ENCODE assay signal across 9 cellular contexts in genomic region chr2:208820289-208820688, GRCh38.
A peak's percentile ranks its signal among the peaks of the same experiment; 100 is the strongest.
DNase-seq lines count a peak whose midpoint lies in the region; ATAC-seq lines count a peak whose summit lies in the region.
"Had no signal": no experiment of that assay in that cellular context is flagged by ENCODE, and none has a peak within 500 bp of the region (broad histone marks: within the 10 kb centered on the region; RNA-seq: fewer than 3 reads in every experiment).

No MANE protein-coding gene starts in this region.

- H3K9me3 Mint-ChIP-seq in stimulated activated memory B cell treated with anti-CD40 and anti-IgM and Interleukin-4, amounts not matched to agents 10 μg/mL and 1 μg/mL and 100 μg/mL, for 72 hours: no peaks in the 10 kb centered on the region

- H3K36me3 Mint-ChIP-seq in stimulated activated memory B cell treated with anti-CD40 and anti-IgM and Interleukin-4, amounts not matched to agents 10 μg/mL and 1 μg/mL and 100 μg/mL, for 72 hours: no peaks in the 10 kb centered on the region

- DNase-seq in D341Med (ENCODE audit: low spot score): peak; percentile 20
- peak; percentile 36 for DNase-seq in NAMALWA (ENCODE audit: low spot score)
- peak; percentile 20 for DNase-seq in astrocyte of the hippocampus (ENCODE audit: low read depth, low spot score)
- DNase-seq in NCI-H146 treated with DMSO at 0.1 percent for 48 hours (lab: John Stamatoyannopoulos, UW; ENCODE audit: unreplicated experiment): no peak
- DNase-seq in DMS79 treated with DMSO at 0.1 percent for 48 hours (lab: John Stamatoyannopoulos, UW): no peak
- DNase-seq: lower lobe of right lung had no signal

- H3K4me1 Mint-ChIP-seq in stimulated activated memory B cell treated with anti-CD40 and anti-IgM and Interleukin-4, amounts not matched to agents 10 μg/mL and 1 μg/mL and 100 μg/mL, for 72 hours: no peaks in the 10 kb centered on the region

- no peak overlapping the region for H3K4me3 Mint-ChIP-seq in stimulated activated memory B cell treated with anti-CD40 and anti-IgM and Interleukin-4, amounts not matched to agents 10 μg/mL and 1 μg/mL and 100 μg/mL, for 72 hours

- no peak overlapping the region for H3K27ac Mint-ChIP-seq in stimulated activated memory B cell treated with anti-CD40 and anti-IgM and Interleukin-4, amounts not matched to agents 10 μg/mL and 1 μg/mL and 100 μg/mL, for 72 hours

- H3K27me3 Mint-ChIP-seq in stimulated activated memory B cell treated with anti-CD40 and anti-IgM and Interleukin-4, amounts not matched to agents 10 μg/mL and 1 μg/mL and 100 μg/mL, for 72 hours: no peaks in the 10 kb centered on the region

- ATAC-seq in GM21447 (IDR thresholded peaks at IDR 0.05; ENCODE audit: unreplicated experiment) (peak; percentile 89), HG02840 (IDR thresholded peaks at IDR 0.05; ENCODE audit: low FRiP score, unreplicated experiment) (no peak)
- no peak for ATAC-seq in stimulated activated memory B cell treated with anti-CD40 and anti-IgM and Interleukin-4, amounts not matched to agents 10 μg/mL and 1 μg/mL and 100 μg/mL, for 72 hours

Comparison
In these comparisons a context has a peak if more than half of its experiments do, and no peak if none do; other contexts are left out.
1. DNase-seq: peak in D341Med (single experiment), NAMALWA (single experiment) and astrocyte of the hippocampus (single experiment); none in NCI-H146 treated with DMSO at 0.1 percent for 48 hours (single experiment) and DMS79 treated with DMSO at 0.1 percent for 48 hours (single experiment).